Comparison of ENCODE assay signal across 17 cellular contexts in the genomic region with DNA sequence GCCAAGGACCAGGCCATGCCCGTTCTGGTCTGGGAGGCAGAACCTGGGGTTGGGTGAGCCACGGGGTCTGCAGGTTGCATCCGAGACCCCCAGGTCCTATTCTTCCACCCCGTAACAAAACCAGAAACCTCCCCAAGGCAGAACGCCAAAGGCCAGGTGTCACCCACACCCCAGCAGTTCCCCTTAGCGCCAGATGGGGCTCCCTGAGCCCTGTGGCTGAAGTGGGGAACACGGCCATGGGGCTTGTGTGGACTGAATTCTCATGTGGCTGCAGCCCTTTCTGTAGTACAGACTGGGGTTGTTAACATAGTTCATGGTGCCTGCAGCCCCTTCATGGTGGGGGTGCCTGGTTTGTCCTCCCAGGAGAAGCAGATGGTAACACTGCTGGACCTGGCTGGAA. TPM values are rescaled to one million over a fixed set of nuclear protein-coding genes. Genes with fewer than 3 reads are reported as not detected.
DNase-seq lines count a peak whose midpoint lies in the region; ATAC-seq and TF ChIP-seq lines count a peak whose summit lies in the region.
"Had no signal": no experiment of that assay in that cellular context is flagged by ENCODE, and none has a peak within 500 bp of the region (broad histone marks: within the 10 kb centered on the region; RNA-seq: fewer than 3 reads in every experiment).

No MANE protein-coding gene starts in this region.

- H3K27me3 ChIP-seq in Panc1 (ENCODE audit: control insufficient read depth, insufficient read depth, low read length): no peaks in the 10 kb centered on the region
- H3K27me3 ChIP-seq: heart left ventricle had no signal

- intact Hi-C loops in Panc1 (cut with micrococcal nuclease; ENCODE audit: unreplicated experiment): no loop called here

- H3K27ac ChIP-seq in Panc1 (ENCODE audit: low read length): no peak overlapping the region
- H3K27ac ChIP-seq: C4-2B, heart left ventricle had no signal

- ATAC-seq in Panc1 (0 out of 2 replicates have a peak, but pooled peaks have one; percentile 12), GM21786 (IDR thresholded peaks at IDR 0.05; ENCODE audit: unreplicated experiment) (no peak)
- ATAC-seq: activated CD4-positive, CD25-positive, alpha-beta regulatory T cell treated with anti-CD3 and anti-CD28 coated beads, Interleukin-2, amount 50 U/mL, for 24 hours; activated T-cell treated with anti-CD3 and anti-CD28 coated beads, Interleukin-2, amount 50 U/mL, for 72 hours; heart left ventricle had no signal

- H3K4me3 ChIP-seq in AG04449 (ENCODE audit: low read depth, low read length) (no peak overlapping the region), GM12865 (ENCODE audit: low read depth, low read length) (no peak overlapping the region), Panc1 (ENCODE audit: low read depth in 2 of 2, low read length in 2 of 2) (no peak overlapping the region)
- H3K4me3 ChIP-seq: heart left ventricle had no signal

- H3K9me3 ChIP-seq in Panc1 (ENCODE audit: control insufficient read depth, insufficient read depth, low read depth, low read length): no peaks in the 10 kb centered on the region
- H3K9me3 ChIP-seq: heart left ventricle had no signal

- in situ Hi-C loops in Panc1 (cut with HindIII; ENCODE audit: low pct_unique_long_range_greater_than_20kb, low sequenced_read_pairs): loop anchor here (25.0 kb wide), 1 partner anchor 96 kb away; no protein-coding TSS in a partner anchor

- CTCF ChIA-PET in AG04449 (lab: Yijun Ruan, JAX) (interaction anchor here (1.7 kb wide), 1 partner anchor 116 kb away, joined by 4 read pairs; no protein-coding TSS in a partner anchor), Panc1 (lab: Charles Lee) (no interaction called here)

- peaks cover 8% of the 10 kb centered on the region for H3K36me3 ChIP-seq in Panc1 (ENCODE audit: control insufficient read depth, insufficient read depth, low read length)

- BruUV-seq in Panc1 (replicated peaks; lab: Mats Ljungman, UMichigan): no TSS peak

- TF ChIP-seq CTCF in AG04449 (IDR thresholded peaks at IDR 0.05; ENCODE audit: insufficient read depth, low read length, missing control alignments) (peak; percentile 4), GM12865 (IDR thresholded peaks at IDR 0.05; ENCODE audit: insufficient read depth, low read depth, low read length, missing control alignments) (peak; percentile 43), Panc1 (IDR thresholded peaks at IDR 0.05) (peak; percentile 66)

- peaks cover 65% of the 10 kb centered on the region for H3K4me1 ChIP-seq in Panc1 (ENCODE audit: control insufficient read depth, insufficient read depth, low read length)

- POLR2A ChIA-PET in AG04449 (lab: Yijun Ruan, JAX): no interaction called here
- POLR2A ChIA-PET in Panc1 (lab: Charles Lee): no interaction called here

- DNase-seq in AG04449 (ENCODE audit: low read depth, low spot score) (no peak), GM12865 (ENCODE audit: low read depth) (peak; percentile 32), Panc1 (ENCODE audit: low read depth, low spot score) (no peak), germinal center (ENCODE audit: low spot score) (peak; percentile 33), EL (no peak)
- no peak for DNase-seq in stimulated activated CD4-positive, alpha-beta T cell treated with anti-CD3 and anti-CD28 coated beads, Interleukin-4, amount 100 ng/mL, for 1 hour
- no peak for DNase-seq in stimulated activated CD8-positive, alpha-beta memory T cell treated with anti-CD3 and anti-CD28 coated beads, Interleukin-4, amount 100 ng/mL, for 48 hours
- DNase-seq: activated T-cell treated with anti-CD3 and anti-CD28 coated beads, Interleukin-2, amount 50 U/mL, for 72 hours; effector memory CD4-positive, alpha-beta T cell; heart left ventricle; NCI-H1417; NCI-H526 treated with DMSO at 0.1 percent for 48 hours; stimulated activated CD4-positive, alpha-beta T cell treated with anti-CD3 and anti-CD28 coated beads, Interleukin-1b, Interleukin-23, amount 100 ng/mL, for 48 hours; stimulated activated naive B cell treated with anti-CD40 and anti-IgM and Interleukin-4, amounts not matched to agents 10 μg/mL and 1 μg/mL and 100 μg/mL, for 72 hours had no signal

RNA-seq across cellular contexts. Expression of a gene that starts 10.2 kb away (rescaled TPM):
- total RNA-seq in Panc1 (2021; ENCODE audit: unreplicated experiment): 344 TPM
- polyA plus RNA-seq in Panc1 (2012; ENCODE audit: insufficient read length): 404 TPM

RNA-seq across cellular contexts. Expression of a gene that starts 39.7 kb away (rescaled TPM):
- total RNA-seq in Panc1 (2021; ENCODE audit: unreplicated experiment): 21.0 TPM
- polyA plus RNA-seq in Panc1 (2012; ENCODE audit: insufficient read length): 28.9 TPM

Comparison
In these comparisons a context has a peak if more than half of its experiments do, and no peak if none do; other contexts are left out.
1. DNase-seq: peak in GM12865 (single experiment) and germinal center (single experiment); none in AG04449 (single experiment), Panc1 (single experiment), stimulated activated CD4-positive, alpha-beta T cell treated with anti-CD3 and anti-CD28 coated beads, Interleukin-4, amount 100 ng/mL, for 1 hour (single experiment), stimulated activated CD8-positive, alpha-beta memory T cell treated with anti-CD3 and anti-CD28 coated beads, Interleukin-4, amount 100 ng/mL, for 48 hours (single experiment) and EL (single experiment).
2. CTCF ChIP-seq: peak in every context shown above with its lines; median percentile 66 in Panc1; 43 in GM12865; 4 in AG04449.